24 cellular contexts compared by ENCODE assay signal in the genomic region with DNA sequence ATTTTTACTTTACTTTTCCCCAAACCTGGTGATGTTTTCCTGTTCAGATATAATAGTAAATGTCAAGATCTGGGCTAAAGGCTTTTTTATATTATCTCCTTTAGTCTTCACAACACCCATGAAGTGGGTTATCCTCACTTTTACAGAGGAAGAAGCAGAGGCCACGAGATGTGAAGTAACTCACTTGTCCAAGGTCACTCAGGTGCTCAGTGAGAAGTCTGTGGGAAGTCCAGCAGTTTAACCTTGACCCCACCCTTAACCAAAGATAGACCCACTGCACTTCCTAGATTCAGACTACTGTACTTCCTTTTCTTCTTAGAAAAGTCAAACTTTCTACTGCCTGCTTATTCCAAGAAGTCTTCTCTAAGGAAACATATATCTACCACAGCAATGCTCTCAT. TPM values are rescaled to one million over a fixed set of nuclear protein-coding genes. Genes with fewer than 3 reads are reported as not detected.
DNase-seq lines count a peak whose midpoint lies in the region; ATAC-seq lines count a peak whose summit lies in the region.
"Had no signal": no experiment of that assay in that cellular context is flagged by ENCODE, and none has a peak within 500 bp of the region (broad histone marks: within the 10 kb centered on the region; RNA-seq: fewer than 3 reads in every experiment).

No MANE protein-coding gene starts in this region.

- CTCF ChIA-PET in T-cell (lab: Charles Lee) = interaction anchor here (0.6 to 2.5 kb wide), 13 partner anchors 8 to 1657 kb away, joined by 3 to 14 read pairs (median 4); no protein-coding TSS in a partner anchor

- peak overlapping the region; percentile 85 for H3K27ac Mint-ChIP-seq in stimulated activated naive CD8-positive, alpha-beta T cell treated with anti-CD3 and anti-CD28 coated beads, Interleukin-15, Interleukin-2, amounts not matched to agents 100 ng/mL and 50 ng/mL, for 24 hours
- peak overlapping the region; percentile 92 to 93 for H3K27ac Mint-ChIP-seq in T-cell
- peak overlapping the region; percentile 89 for H3K27ac Mint-ChIP-seq in activated naive CD8-positive, alpha-beta T cell
- H3K27ac Mint-ChIP-seq in stimulated activated naive CD8-positive, alpha-beta T cell treated with anti-CD3 and anti-CD28 coated beads, Interleukin-15, amount 100 ng/mL, for 72 hours = peak overlapping the region; percentile 47 to 71
- H3K27ac Mint-ChIP-seq: memory B cell had no signal

- no peak for ATAC-seq in stimulated activated naive CD8-positive, alpha-beta T cell treated with anti-CD3 and anti-CD28 coated beads, Interleukin-15, Interleukin-2, amounts not matched to agents 100 U/mL and 50 U/mL, for 24 hours
- peak in 3 of 4 experiments; percentile 19 to 23 (median 22) for ATAC-seq in T-cell (replicated peaks in 1 of 4)
- ATAC-seq in stimulated activated naive CD8-positive, alpha-beta T cell treated with anti-CD3 and anti-CD28 coated beads, Interleukin-15, amount 100 ng/mL, for 72 hours = no peak
- ATAC-seq: HCT116, heart right ventricle, K562, left colon, Right ventricle myocardium inferior had no signal

- no peaks in the 10 kb centered on the region for H3K27me3 Mint-ChIP-seq in stimulated activated naive CD8-positive, alpha-beta T cell treated with anti-CD3 and anti-CD28 coated beads, Interleukin-15, Interleukin-2, amounts not matched to agents 100 ng/mL and 50 ng/mL, for 24 hours
- no peaks in the 10 kb centered on the region for H3K27me3 Mint-ChIP-seq in T-cell
- no peaks in the 10 kb centered on the region for H3K27me3 Mint-ChIP-seq in activated naive CD8-positive, alpha-beta T cell
- H3K27me3 Mint-ChIP-seq in stimulated activated naive CD8-positive, alpha-beta T cell treated with anti-CD3 and anti-CD28 coated beads, Interleukin-15, amount 100 ng/mL, for 72 hours = no peaks in the 10 kb centered on the region

- peaks cover 4% of the 10 kb centered on the region for H3K9me3 Mint-ChIP-seq in stimulated activated naive CD8-positive, alpha-beta T cell treated with anti-CD3 and anti-CD28 coated beads, Interleukin-15, Interleukin-2, amounts not matched to agents 100 ng/mL and 50 ng/mL, for 24 hours
- peaks cover 0 to 7% (median 0%) of the 10 kb centered on the region in 3 donors for H3K9me3 Mint-ChIP-seq in T-cell
- H3K9me3 Mint-ChIP-seq in activated naive CD8-positive, alpha-beta T cell (ENCODE audit: low read depth) = no peaks in the 10 kb centered on the region
- H3K9me3 Mint-ChIP-seq in stimulated activated naive CD8-positive, alpha-beta T cell treated with anti-CD3 and anti-CD28 coated beads, Interleukin-15, amount 100 ng/mL, for 72 hours = no peaks in the 10 kb centered on the region
- H3K9me3 Mint-ChIP-seq: memory B cell had no signal

- no peak for DNase-seq in stimulated activated naive CD8-positive, alpha-beta T cell treated with anti-CD3 and anti-CD28 coated beads, Interleukin-15, Interleukin-2, amounts not matched to agents 100 U/mL and 50 U/mL, for 24 hours
- DNase-seq in T-cell (no peak), NCI-H1436 treated with DMSO at 0.1 percent for 48 hours (lab: John Stamatoyannopoulos, UW) (no peak), NCI-H2171 (lab: John Stamatoyannopoulos, UW) (no peak), COLO668 (lab: John Stamatoyannopoulos, UW; ENCODE audit: unreplicated experiment) (no peak)
- DNase-seq in stimulated activated naive CD8-positive, alpha-beta T cell treated with anti-CD3 and anti-CD28 coated beads, Interleukin-15, amount 100 ng/mL, for 72 hours = no peak
- DNase-seq: aorta; central memory CD4-positive, alpha-beta T cell; heart right ventricle; left colon; MV-4-11; NCI-H187 treated with DMSO at 0.1 percent for 48 hours; NCI-H2227 treated with DMSO at 0.1 percent for 48 hours; NCI-H82; occipital lobe; stimulated activated CD4-positive, alpha-beta T cell treated with anti-CD3 and anti-CD28 coated beads, Interleukin-2, amount 100 ng/mL, for 48 hours; stomach; SW 1271 had no signal

- POLR2A ChIA-PET in T-cell (lab: Charles Lee) = interaction anchor here (0.6 to 1.4 kb wide), 6 partner anchors 14 to 78 kb away, joined by 3 to 10 read pairs (median 5); no protein-coding TSS in a partner anchor

- H3K4me1 Mint-ChIP-seq in stimulated activated naive CD8-positive, alpha-beta T cell treated with anti-CD3 and anti-CD28 coated beads, Interleukin-15, Interleukin-2, amounts not matched to agents 100 ng/mL and 50 ng/mL, for 24 hours (ENCODE audit: low read depth) = peaks cover 63% of the 10 kb centered on the region
- H3K4me1 Mint-ChIP-seq in T-cell = peaks cover 50 to 69% (median 60%) of the 10 kb centered on the region in 3 donors
- peaks cover 70% of the 10 kb centered on the region for H3K4me1 Mint-ChIP-seq in activated naive CD8-positive, alpha-beta T cell (ENCODE audit: low read depth)
- H3K4me1 Mint-ChIP-seq in stimulated activated naive CD8-positive, alpha-beta T cell treated with anti-CD3 and anti-CD28 coated beads, Interleukin-15, amount 100 ng/mL, for 72 hours = peaks cover 55% of the 10 kb centered on the region
- H3K4me1 Mint-ChIP-seq: memory B cell had no signal

- H3K4me3 Mint-ChIP-seq in stimulated activated naive CD8-positive, alpha-beta T cell treated with anti-CD3 and anti-CD28 coated beads, Interleukin-15, Interleukin-2, amounts not matched to agents 100 ng/mL and 50 ng/mL, for 24 hours = peak overlapping the region; percentile 17
- peak overlapping the region in 2 of 3 donors; percentile 21 to 47 for H3K4me3 Mint-ChIP-seq in T-cell
- peak overlapping the region; percentile 3 for H3K4me3 Mint-ChIP-seq in activated naive CD8-positive, alpha-beta T cell
- peak overlapping the region; percentile 50 to 62 for H3K4me3 Mint-ChIP-seq in stimulated activated naive CD8-positive, alpha-beta T cell treated with anti-CD3 and anti-CD28 coated beads, Interleukin-15, amount 100 ng/mL, for 72 hours
- H3K4me3 Mint-ChIP-seq: memory B cell had no signal

- H3K36me3 Mint-ChIP-seq in stimulated activated naive CD8-positive, alpha-beta T cell treated with anti-CD3 and anti-CD28 coated beads, Interleukin-15, Interleukin-2, amounts not matched to agents 100 ng/mL and 50 ng/mL, for 24 hours (ENCODE audit: low read depth) = peaks cover 66% of the 10 kb centered on the region
- peaks cover 43% of the 10 kb centered on the region for H3K36me3 Mint-ChIP-seq in T-cell
- H3K36me3 Mint-ChIP-seq in activated naive CD8-positive, alpha-beta T cell = peaks cover 38% of the 10 kb centered on the region
- H3K36me3 Mint-ChIP-seq: memory B cell had no signal

RNA-seq across cellular contexts. Expression of a gene that starts 56.3 kb away (rescaled TPM):
- total RNA-seq in T-cell = 100 to 1,000 TPM in 3 of 5 donors, 10 to 100 TPM in 2; 77.6 to 229 (median 152) TPM

Comparison
In these comparisons a context has a peak if more than half of its experiments do, and no peak if none do; other contexts are left out.
1. H3K4me3 Mint-ChIP-seq: peak in every context shown above with its lines; median percentile 56 in stimulated activated naive CD8-positive, alpha-beta T cell treated with anti-CD3 and anti-CD28 coated beads, Interleukin-15, amount 100 ng/mL, for 72 hours; 34 in T-cell; 17 in stimulated activated naive CD8-positive, alpha-beta T cell treated with anti-CD3 and anti-CD28 coated beads, Interleukin-15, Interleukin-2, amounts not matched to agents 100 ng/mL and 50 ng/mL, for 24 hours; 3 in activated naive CD8-positive, alpha-beta T cell.
2. ATAC-seq: peak in T-cell (3 of 4); none in stimulated activated naive CD8-positive, alpha-beta T cell treated with anti-CD3 and anti-CD28 coated beads, Interleukin-15, Interleukin-2, amounts not matched to agents 100 U/mL and 50 U/mL, for 24 hours (single experiment) and stimulated activated naive CD8-positive, alpha-beta T cell treated with anti-CD3 and anti-CD28 coated beads, Interleukin-15, amount 100 ng/mL, for 72 hours (single experiment).
3. Peak in every context shown above with its lines, with median percentiles within 50 percentile points of each other: H3K27ac Mint-ChIP-seq.